Comparison of ENCODE assay signal across 13 cellular contexts in the genomic region with DNA sequence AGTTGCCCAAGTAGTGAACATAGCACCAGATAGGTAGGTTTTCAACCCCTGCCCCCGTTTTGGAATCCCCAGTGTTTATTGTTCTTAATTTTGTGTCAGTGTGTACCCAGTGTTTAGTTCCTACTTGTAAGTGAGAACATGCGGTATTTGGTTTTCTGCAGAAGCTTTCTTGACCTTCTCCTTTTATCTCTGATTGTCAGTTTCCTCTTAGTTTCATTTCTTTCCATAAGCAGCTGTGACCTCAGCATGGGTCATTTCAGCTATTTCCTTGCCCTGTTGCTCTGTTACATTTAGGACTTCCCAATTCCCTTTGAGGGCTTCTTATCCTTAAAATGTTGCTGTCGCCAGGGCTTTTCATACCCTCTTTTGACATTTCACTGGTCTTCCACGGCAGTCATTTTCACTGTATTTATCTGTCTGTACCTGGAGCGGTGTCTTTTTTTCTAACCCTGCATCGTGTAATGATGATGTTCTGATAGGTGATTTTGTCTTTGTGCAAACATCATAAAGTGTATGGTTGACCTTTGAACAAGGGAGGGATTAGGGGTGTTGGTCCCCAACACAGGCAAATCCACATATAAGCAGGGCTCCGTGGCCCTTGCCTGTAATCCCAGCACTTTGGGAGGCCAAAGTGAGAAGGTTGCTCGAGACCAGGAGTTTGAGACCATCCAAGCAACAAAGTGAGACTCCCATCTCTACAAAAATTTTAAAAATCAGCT. TPM values are rescaled to one million over a fixed set of nuclear protein-coding genes. Genes with fewer than 3 reads are reported as not detected.
DNase-seq lines count a peak whose midpoint lies in the region; ATAC-seq and TF ChIP-seq lines count a peak whose summit lies in the region.
"Had no signal": no experiment of that assay in that cellular context is flagged by ENCODE, and none has a peak within 500 bp of the region (broad histone marks: within the 10 kb centered on the region; RNA-seq: fewer than 3 reads in every experiment).

No MANE protein-coding gene starts in this region.

- H3K27me3 Mint-ChIP-seq in CD14-positive monocyte (ENCODE audit: low read depth in 3 of 3) (peaks cover 1 to 7% (median 2%) of the 10 kb centered on the region in 3 donors), endothelial cell (ENCODE audit: unreplicated experiment) (no peaks in the 10 kb centered on the region), mesothelial cell of epicardium (ENCODE audit: low read depth) (no peaks in the 10 kb centered on the region)

- peaks cover 36% of the 10 kb centered on the region for H3K4me1 Mint-ChIP-seq in CD14-positive monocyte
- peaks cover 40% of the 10 kb centered on the region for H3K4me1 Mint-ChIP-seq in endothelial cell (ENCODE audit: unreplicated experiment)
- peaks cover 29% of the 10 kb centered on the region for H3K4me1 Mint-ChIP-seq in mesothelial cell of epicardium
- H3K4me1 Mint-ChIP-seq: activated T-helper 17 cell treated with anti-CD3 and anti-CD28 coated beads, Interleukin-2, amount 50 U/mL, for 72 hours; B cell; central memory CD8-positive, alpha-beta T cell had no signal

- peaks cover 0 to 10% (median 6%) of the 10 kb centered on the region in 7 donors for H3K9me3 Mint-ChIP-seq in CD14-positive monocyte
- H3K9me3 Mint-ChIP-seq in endothelial cell (ENCODE audit: unreplicated experiment): no peaks in the 10 kb centered on the region
- H3K9me3 Mint-ChIP-seq in mesothelial cell of epicardium: peaks cover 17% of the 10 kb centered on the region
- H3K9me3 Mint-ChIP-seq: activated CD4-positive, alpha-beta T cell treated with anti-CD3 and anti-CD28 coated beads, Interleukin-2, amount 10 ng/mL, durations not matched to agents 24 days and 14 days; activated T-helper 17 cell treated with anti-CD3 and anti-CD28 coated beads, Interleukin-2, amount 50 U/mL, for 72 hours; central memory CD8-positive, alpha-beta T cell had no signal

- TF ChIP-seq CTCF in CD14-positive monocyte (IDR thresholded peaks at IDR 0.05): no peak
- TF ChIP-seq CTCF in endothelial cell (IDR thresholded peaks at IDR 0.05; ENCODE audit: unreplicated experiment): no peak
- no peak for TF ChIP-seq CTCF in mesothelial cell of epicardium (IDR thresholded peaks at IDR 0.05; ENCODE audit: unreplicated experiment)

- no peak for ATAC-seq in HG03097 (IDR thresholded peaks at IDR 0.05; ENCODE audit: low FRiP score, unreplicated experiment)
- ATAC-seq: activated T-helper 17 cell treated with anti-CD3 and anti-CD28 coated beads, Interleukin-2, amount 50 U/mL, for 72 hours had no signal

- DNase-seq in CD14-positive monocyte (ENCODE audit: low spot score) (no peak), OCI-M2 (lab: John Stamatoyannopoulos, UW; ENCODE audit: unreplicated experiment) (peak; percentile 54), endothelial cell (ENCODE audit: low spot score) (no peak), mesothelial cell of epicardium (ENCODE audit: low spot score in 2 of 2, unreplicated experiment in 2 of 2) (no peak), NCI-H187 treated with DMSO at 0.1 percent for 48 hours (lab: John Stamatoyannopoulos, UW) (no peak), NCI-H446 treated with DMSO at 0.1 percent for 48 hours (lab: John Stamatoyannopoulos, UW) (no peak), NCI-H1694 (lab: John Stamatoyannopoulos, UW) (no peak)
- DNase-seq: activated CD4-positive, alpha-beta T cell treated with anti-CD3 and anti-CD28 coated beads, Interleukin-2, amount 10 ng/mL, durations not matched to agents 24 days and 14 days; foreskin melanocyte had no signal

- H3K27ac Mint-ChIP-seq in CD14-positive monocyte: peak overlapping the region; percentile 41 to 76 (median 56)
- peak overlapping the region; percentile 49 for H3K27ac Mint-ChIP-seq in endothelial cell (ENCODE audit: unreplicated experiment)
- peak overlapping the region; percentile 82 for H3K27ac Mint-ChIP-seq in mesothelial cell of epicardium
- H3K27ac Mint-ChIP-seq: activated CD4-positive, alpha-beta T cell treated with anti-CD3 and anti-CD28 coated beads, Interleukin-2, amount 10 ng/mL, durations not matched to agents 24 days and 14 days; activated T-helper 17 cell treated with anti-CD3 and anti-CD28 coated beads, Interleukin-2, amount 50 U/mL, for 72 hours; B cell had no signal

- peaks cover 7% of the 10 kb centered on the region in 2 donors for H3K36me3 Mint-ChIP-seq in CD14-positive monocyte
- H3K36me3 Mint-ChIP-seq in endothelial cell (ENCODE audit: low read depth, unreplicated experiment): peaks cover 17% of the 10 kb centered on the region
- peaks cover 29% of the 10 kb centered on the region for H3K36me3 Mint-ChIP-seq in mesothelial cell of epicardium

- H3K4me3 Mint-ChIP-seq in CD14-positive monocyte (peak overlapping the region; percentile 8 to 76), endothelial cell (ENCODE audit: unreplicated experiment) (peak overlapping the region; percentile 44), mesothelial cell of epicardium (no peak overlapping the region)
- H3K4me3 Mint-ChIP-seq: activated CD4-positive, alpha-beta T cell treated with anti-CD3 and anti-CD28 coated beads, Interleukin-2, amount 10 ng/mL, durations not matched to agents 24 days and 14 days; activated T-helper 17 cell treated with anti-CD3 and anti-CD28 coated beads, Interleukin-2, amount 50 U/mL, for 72 hours; B cell; central memory CD8-positive, alpha-beta T cell had no signal

- intact Hi-C loops in CD14-positive monocyte (cut with micrococcal nuclease): no loop called here

RNA-seq across cellular contexts. Expression of a gene that starts 15.0 kb away (rescaled TPM):
- 1 to 10 TPM; 4.7 to 5.1 TPM for polyA plus RNA-seq in CD14-positive monocyte
- total RNA-seq in endothelial cell (ENCODE audit: unreplicated experiment) (68.2 TPM), mesothelial cell of epicardium (66.6 to 77.5 TPM (median 74.3 TPM) in 3 replicates)

RNA-seq across cellular contexts. Expression of a gene that starts 15.7 kb away (rescaled TPM):
- polyA plus RNA-seq in CD14-positive monocyte: 10 to 100 TPM; 25.9 to 26.1 TPM
- 32.2 TPM for total RNA-seq in endothelial cell (ENCODE audit: unreplicated experiment)
- total RNA-seq in mesothelial cell of epicardium: 63.0 to 68.3 TPM (median 65.1 TPM) in 3 replicates
